ENCODE assay signal across 8 cellular contexts in genomic region chr4:143513314-143514211, GRCh38. TPM values are rescaled to one million over a fixed set of nuclear protein-coding genes. Genes with fewer than 3 reads are reported as not detected.
DNase-seq lines count a peak whose midpoint lies in the region; ATAC-seq lines count a peak whose summit lies in the region.

Gene SMARCA5, plus strand, starts transcription at chr4:143513702. Its CDS starts 223 bp downstream, at chr4:143513925.

- peak; percentile 85 for ATAC-seq in GM21360 (IDR thresholded peaks at IDR 0.05; ENCODE audit: unreplicated experiment)
- ATAC-seq in effector memory CD8-positive, alpha-beta T cell (replicated peaks), result peak; percentile 81

- H3K27me3 Mint-ChIP-seq in effector memory CD8-positive, alpha-beta T cell, result no peaks in the 10 kb centered on the region

- H3K27ac Mint-ChIP-seq in effector memory CD8-positive, alpha-beta T cell, result peak within 1 kb of the TSS; percentile 99 to 100

- H3K4me1 Mint-ChIP-seq in effector memory CD8-positive, alpha-beta T cell (ENCODE audit: low read depth in 2 of 2), result peaks cover 20 to 35% of the 10 kb centered on the region in 2 donors

- peak within 1 kb of the TSS; percentile 97 to 99 for H3K4me3 Mint-ChIP-seq in effector memory CD8-positive, alpha-beta T cell

- H3K36me3 Mint-ChIP-seq in effector memory CD8-positive, alpha-beta T cell (ENCODE audit: insufficient read depth), result peaks cover 52% of the 10 kb centered on the region

- no peaks in the 10 kb centered on the region for H3K9me3 Mint-ChIP-seq in effector memory CD8-positive, alpha-beta T cell

- DNase-seq in COLO668 (lab: John Stamatoyannopoulos, UW; ENCODE audit: unreplicated experiment), result peak; percentile 96
- peak; percentile 97 for DNase-seq in HT1080 (ENCODE audit: low read depth)
- peak; percentile 98 for DNase-seq in NOMO-1 treated with DMSO at 0.1 percent for 48 hours (lab: John Stamatoyannopoulos, UW; ENCODE audit: unreplicated experiment)
- DNase-seq in activated CD8-positive, alpha-beta memory T cell treated with anti-CD3 and anti-CD28 coated beads for 4 hours (ENCODE audit: low read depth in 2 of 2), result peak; percentile 91 to 93
- peak; percentile 91 to 93 (median 91) for DNase-seq in effector memory CD8-positive, alpha-beta T cell
- peak; percentile 98 for DNase-seq in medulla oblongata (ENCODE audit: extremely low spot score)
- DNase-seq in stimulated activated CD8-positive, alpha-beta memory T cell treated with anti-CD3 and anti-CD28 coated beads, Interleukin-12 subunit alpha, Interleukin-12 subunit beta, amount 100 ng/mL, for 1 hour (ENCODE audit: low read depth), result peak; percentile 88

RNA-seq across cellular contexts. Expression of gene SMARCA5, which starts in this region (rescaled TPM):
- total RNA-seq in HT1080 (2014; rRNA removed; shearing (Covaris generic)), result 29.5 and 33.1 TPM in 2 replicates
- 23.7 and 29.2 TPM in 2 replicates for polyA plus RNA-seq in HT1080 (2015; cell fraction: cytosol; rRNA removed)
- 56.0 and 67.5 TPM in 2 replicates for polyA plus RNA-seq in HT1080 (2015; cell fraction: nucleus; rRNA removed)

Comparison
In these comparisons a context has a peak if more than half of its experiments do, and no peak if none do; other contexts are left out.
1. Peak in every context shown above with its lines: DNase-seq and ATAC-seq.